ENCODE assay signal across 20 cellular contexts in the genomic region with DNA sequence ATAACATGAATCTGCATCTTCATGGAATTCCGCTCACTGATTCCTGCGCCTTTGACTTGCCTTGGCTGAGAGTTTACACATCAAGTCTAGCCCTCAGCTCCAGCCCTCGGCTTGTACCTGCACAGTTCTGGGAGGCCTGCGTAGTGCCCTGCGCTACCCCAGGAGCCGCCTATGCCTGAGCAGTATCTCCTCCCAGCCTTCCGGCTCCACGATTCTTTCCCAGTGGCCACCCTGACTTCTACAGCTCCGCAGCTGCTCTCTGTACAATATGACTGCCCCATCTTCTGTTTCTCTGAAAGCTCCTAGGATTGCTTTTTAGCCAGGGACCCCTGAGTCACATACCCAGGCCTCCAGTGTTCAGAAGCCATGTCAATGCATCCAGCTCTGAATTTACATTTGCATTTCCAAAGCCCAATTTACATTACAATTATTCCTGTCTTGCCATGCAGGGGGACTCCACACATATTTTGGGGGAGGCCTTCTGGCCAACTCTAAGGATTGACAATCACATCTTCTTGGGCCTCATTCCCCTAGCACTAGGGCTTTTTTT.
"Had no signal": no experiment of that assay in that cellular context is flagged by ENCODE, and none has a peak within 500 bp of the region (broad histone marks: within the 10 kb centered on the region; RNA-seq: fewer than 3 reads in every experiment).

No MANE protein-coding gene starts in this region.

- DNase-seq: activated CD4-positive, alpha-beta memory T cell treated with anti-CD3 and anti-CD28 coated beads for 36 hours; activated gamma-delta T cell; activated naive CD8-positive, alpha-beta T cell treated with anti-CD3 and anti-CD28 coated beads for 36 hours; activated T-cell treated with anti-CD3 and anti-CD28 coated beads, Interleukin-2, amount 50 U/mL, for 48 hours; amygdala; cortex of kidney; effector CD8-positive, alpha-beta T cell; left lung; natural killer cell; nucleus accumbens; stimulated activated CD4-positive, alpha-beta T cell treated with anti-CD3 and anti-CD28 coated beads, Interleukin-15, amount 100 ng/mL, for 24 hours; stimulated activated CD4-positive, alpha-beta T cell treated with anti-CD3 and anti-CD28 coated beads, Interleukin-4, amount 100 ng/mL, for 24 hours; stimulated activated naive CD4-positive, alpha-beta T cell; transverse colon had no signal

- H3K4me3 Mint-ChIP-seq: activated CD4-positive, alpha-beta memory T cell treated with anti-CD3 and anti-CD28 coated beads for 36 hours; activated naive CD8-positive, alpha-beta T cell treated with anti-CD3 and anti-CD28 coated beads for 36 hours; brain; natural killer cell; T-helper 2 cell treated with Interferon-gamma antibody and Interleukin-4, amounts not matched to agents 5 μg/mL and 100 μg/mL, for 36 hours had no signal

- H3K27ac Mint-ChIP-seq: activated CD4-positive, alpha-beta memory T cell treated with anti-CD3 and anti-CD28 coated beads for 36 hours; activated naive CD8-positive, alpha-beta T cell treated with anti-CD3 and anti-CD28 coated beads for 36 hours; natural killer cell; progenitor cell of endocrine pancreas; T-helper 2 cell treated with Interferon-gamma antibody and Interleukin-4, amounts not matched to agents 5 μg/mL and 100 μg/mL, for 36 hours had no signal

- H3K9me3 ChIP-seq: gastroesophageal sphincter, left lung, right atrium auricular region, transverse colon had no signal

- H3K4me1 Mint-ChIP-seq: natural killer cell had no signal

- H3K4me3 ChIP-seq: gastroesophageal sphincter, left lung, right atrium auricular region, skin epidermis, transverse colon had no signal

- H3K36me3 Mint-ChIP-seq: activated CD4-positive, alpha-beta memory T cell treated with anti-CD3 and anti-CD28 coated beads for 36 hours; activated naive CD8-positive, alpha-beta T cell treated with anti-CD3 and anti-CD28 coated beads for 36 hours; brain; natural killer cell had no signal

- H3K9me3 Mint-ChIP-seq: activated CD4-positive, alpha-beta memory T cell treated with anti-CD3 and anti-CD28 coated beads for 36 hours; activated naive CD8-positive, alpha-beta T cell treated with anti-CD3 and anti-CD28 coated beads for 36 hours; natural killer cell; T-helper 2 cell treated with Interferon-gamma antibody and Interleukin-4, amounts not matched to agents 5 μg/mL and 100 μg/mL, for 36 hours had no signal

- H3K27ac ChIP-seq: gastroesophageal sphincter, left lung, right atrium auricular region, skin epidermis, transverse colon had no signal

- H3K27me3 ChIP-seq: gastroesophageal sphincter, left lung, right atrium auricular region, transverse colon had no signal

- H3K36me3 ChIP-seq: gastroesophageal sphincter, left lung, right atrium auricular region, transverse colon had no signal

- H3K27me3 Mint-ChIP-seq: activated CD4-positive, alpha-beta memory T cell treated with anti-CD3 and anti-CD28 coated beads for 36 hours; activated naive CD8-positive, alpha-beta T cell treated with anti-CD3 and anti-CD28 coated beads for 36 hours; progenitor cell of endocrine pancreas had no signal
